17 cellular contexts compared by ENCODE assay signal in genomic region chr2:150517951-150518680, GRCh38. TPM values are rescaled to one million over a fixed set of nuclear protein-coding genes. Genes with fewer than 3 reads are reported as not detected.
DNase-seq lines count a peak whose midpoint lies in the region; ATAC-seq and TF ChIP-seq lines count a peak whose summit lies in the region.
"Had no signal": no experiment of that assay in that cellular context is flagged by ENCODE, and none has a peak within 500 bp of the region (broad histone marks: within the 10 kb centered on the region; RNA-seq: fewer than 3 reads in every experiment).

No MANE protein-coding gene starts in this region.

- 77% methylated on average over 5 of the region's 5 CpGs for WGBS in SK-N-SH (ENCODE audit: low lambda C conversion rate)
- 52% methylated on average over 5 of the region's 5 CpGs for WGBS in prostate gland

- no peaks in the 10 kb centered on the region for H3K36me3 ChIP-seq in SK-N-SH (replicated peaks in 1 of 2; ENCODE audit: control insufficient read depth in 1 of 2, insufficient read depth in 2 of 2, low read length in 1 of 2)
- no peaks in the 10 kb centered on the region for H3K36me3 ChIP-seq in fibroblast of lung (ENCODE audit: control insufficient read depth, insufficient read depth, low read length)
- H3K36me3 ChIP-seq in prostate gland: no peaks in the 10 kb centered on the region
- H3K36me3 ChIP-seq: heart left ventricle had no signal

- DNase-seq in EH (ENCODE audit: low read depth) (peak; percentile 78), SK-N-SH (no peak), fibroblast of lung (ENCODE audit: low read depth in 2 of 2) (peak; percentile 73 to 88), prostate gland (ENCODE audit: low spot score) (no peak), activated gamma-delta T cell treated with Interleukin-2 at 50 U/mL for 16 hours (no peak), NCI-H1105 (lab: John Stamatoyannopoulos, UW) (no peak)
- no peak for DNase-seq in activated T-cell treated with anti-CD3 and anti-CD28 coated beads, Interleukin-2, amount 50 U/mL, for 4 hours
- DNase-seq: activated CD4-positive, alpha-beta T cell treated with anti-CD3 and anti-CD28 coated beads for 48 hours; activated naive CD4-positive, alpha-beta T cell treated with anti-CD3 and anti-CD28 coated beads, Interleukin-2, amount 50 U/mL, for 16 hours; heart left ventricle; islet precursor cell; mesendoderm; NCI-H2029; NCI-H526; stimulated activated CD4-positive, alpha-beta T cell treated with anti-CD3 and anti-CD28 coated beads, Interleukin-2, amount 100 ng/mL, for 24 hours had no signal

- H3K4me1 Mint-ChIP-seq in activated T-cell treated with anti-CD3 and anti-CD28 coated beads, Interleukin-2, amount 50 U/mL, for 4 hours (ENCODE audit: low read depth): no peaks in the 10 kb centered on the region

- TF ChIP-seq EP300 in SK-N-SH (IDR thresholded peaks at IDR 0.05; ENCODE audit: borderline replicate concordance in 1 of 2, low read depth in 1 of 2, low read length in 1 of 2): peak in 1 of 2 experiments; percentile 79; a peak in 1 of 4 replicates

- ATAC-seq in HG03378 (IDR thresholded peaks at IDR 0.05; ENCODE audit: unreplicated experiment): no peak
- ATAC-seq in activated T-cell treated with anti-CD3 and anti-CD28 coated beads, Interleukin-2, amount 50 U/mL, for 4 hours: no peak
- ATAC-seq: HCT116 had no signal

- H3K4me1 ChIP-seq in SK-N-SH (ENCODE audit: control insufficient read depth in 1 of 2, insufficient read depth in 2 of 2, low read depth in 1 of 2, low read length in 1 of 2) (peaks cover 3 to 37% of the 10 kb centered on the region in 2 experiments; a peak in 3 of 4 replicates), fibroblast of lung (ENCODE audit: control insufficient read depth, extremely low read depth, insufficient read depth, low read length) (peaks cover 13% of the 10 kb centered on the region), prostate gland (replicated peaks) (no peaks in the 10 kb centered on the region)

- no peaks in the 10 kb centered on the region for H3K79me2 ChIP-seq in SK-N-SH (ENCODE audit: insufficient read depth)
- H3K79me2 ChIP-seq in fibroblast of lung (ENCODE audit: control insufficient read depth, insufficient read depth, low read length): no peaks in the 10 kb centered on the region

- H3K36me3 Mint-ChIP-seq in activated T-cell treated with anti-CD3 and anti-CD28 coated beads, Interleukin-2, amount 50 U/mL, for 4 hours (ENCODE audit: insufficient read depth): no peaks in the 10 kb centered on the region

- no peak overlapping the region for H3K4me3 ChIP-seq in SK-N-SH (ENCODE audit: low read depth in 2 of 2, low read length in 1 of 2)
- H3K4me3 ChIP-seq in fibroblast of lung (replicated peaks in 1 of 4; ENCODE audit: control extremely low read depth in 1 of 4, insufficient read depth in 1 of 4, low read depth in 3 of 4, low read length in 4 of 4): no peak overlapping the region
- H3K4me3 ChIP-seq in prostate gland: no peak overlapping the region
- H3K4me3 ChIP-seq: heart left ventricle had no signal

- H3K4me2 ChIP-seq in SK-N-SH: peak overlapping the region; percentile 41; the same call in 1 of the 2 replicates
- H3K4me2 ChIP-seq in fibroblast of lung (ENCODE audit: extremely low read depth, insufficient read depth, low read length): no peak overlapping the region

- TF ChIP-seq RAD21 in SK-N-SH (IDR thresholded peaks at IDR 0.05; ENCODE audit: low read length): no peak

- intact Hi-C loops in prostate gland (cut with DNase I): loop anchor here (10.0 kb wide), 1 partner anchor 97 kb away; no protein-coding TSS in a partner anchor

- no peak overlapping the region for H3K4me3 Mint-ChIP-seq in activated T-cell treated with anti-CD3 and anti-CD28 coated beads, Interleukin-2, amount 50 U/mL, for 4 hours

- TF ChIP-seq CTCF in SK-N-SH (IDR thresholded peaks at IDR 0.05) (no peak), fibroblast of lung (conservative IDR thresholded peaks at IDR 0.05 in 1 of 2, IDR thresholded peaks at IDR 0.05 in 1 of 2; ENCODE audit: low read depth in 1 of 2, low read length in 2 of 2) (no peak), prostate gland (IDR thresholded peaks at IDR 0.05) (no peak)

- no peaks in the 10 kb centered on the region for H3K9me2 ChIP-seq in SK-N-SH

- POLR2A ChIA-PET in SK-N-SH (lab: Yijun Ruan, JAX): no interaction called here

- H3K9me3 ChIP-seq in SK-N-SH (no peaks in the 10 kb centered on the region), fibroblast of lung (ENCODE audit: control insufficient read depth, insufficient read depth, low read depth, low read length) (no peaks in the 10 kb centered on the region), prostate gland (no peaks in the 10 kb centered on the region)
- H3K9me3 ChIP-seq: heart left ventricle had no signal

- H2AFZ ChIP-seq in SK-N-SH (ENCODE audit: low read depth) (no peak overlapping the region), fibroblast of lung (ENCODE audit: low read length) (no peak overlapping the region)

- H4K20me1 ChIP-seq in SK-N-SH (ENCODE audit: insufficient read depth): no peaks in the 10 kb centered on the region
- H4K20me1 ChIP-seq in fibroblast of lung (ENCODE audit: control insufficient read depth, extremely low read depth, insufficient read depth, low read length): no peaks in the 10 kb centered on the region

- peak overlapping the region; percentile 42; the same call in 1 of the 2 replicates for H3K9ac ChIP-seq in SK-N-SH
- H3K9ac ChIP-seq in fibroblast of lung (ENCODE audit: insufficient read depth, low read length): no peak overlapping the region

- H3K9me3 Mint-ChIP-seq in activated T-cell treated with anti-CD3 and anti-CD28 coated beads, Interleukin-2, amount 50 U/mL, for 4 hours: no peaks in the 10 kb centered on the region

- H3K27me3 Mint-ChIP-seq in activated T-cell treated with anti-CD3 and anti-CD28 coated beads, Interleukin-2, amount 50 U/mL, for 4 hours (ENCODE audit: low read depth): no peaks in the 10 kb centered on the region

- peaks cover 28% of the 10 kb centered on the region for H3F3A ChIP-seq in SK-N-SH (replicated peaks; ENCODE audit: insufficient read depth)

- peak overlapping the region; percentile 77 to 91; a peak in 3 of 4 replicates for H3K27ac ChIP-seq in SK-N-SH (ENCODE audit: low read depth in 2 of 2, low read length in 1 of 2)
- peak overlapping the region; percentile 50 for H3K27ac ChIP-seq in fibroblast of lung (ENCODE audit: insufficient read depth, low read length)
- peak overlapping the region; percentile 0 to 4 for H3K27ac ChIP-seq in prostate gland
- H3K27ac ChIP-seq: heart left ventricle had no signal

- no peaks in the 10 kb centered on the region for H3K27me3 ChIP-seq in SK-N-SH (ENCODE audit: insufficient read depth)
- H3K27me3 ChIP-seq in fibroblast of lung (ENCODE audit: control insufficient read depth, insufficient read depth, low read length): no peaks in the 10 kb centered on the region
- no peaks in the 10 kb centered on the region for H3K27me3 ChIP-seq in prostate gland (replicated peaks; ENCODE audit: insufficient read depth)
- H3K27me3 ChIP-seq: heart left ventricle had no signal

- CTCF ChIA-PET in SK-N-SH (lab: Yijun Ruan, JAX): interaction anchor here (1.1 kb wide), 1 partner anchor 721 kb away, joined by 3 read pairs; no protein-coding TSS in a partner anchor

- TF ChIP-seq POLR2A in prostate gland (IDR thresholded peaks at IDR 0.05): no peak

TF ChIP-seq in SK-N-SH, 30 proteins besides CTCF, POLR2A, EP300 and RAD21 (continues in another document):
- TF ChIP-seq IRF3 (IDR thresholded peaks at IDR 0.05; ENCODE audit: low read depth, low read length) (no peak), MXI1 (IDR thresholded peaks at IDR 0.05; ENCODE audit: low read depth, low read length) (no peak), ELF1 (IDR thresholded peaks at IDR 0.05) (no peak), FOSL2 (IDR thresholded peaks at IDR 0.05; ENCODE audit: borderline replicate concordance, low read depth) (peak; percentile 28; the same call in 1 of the 2 replicates), USF1 (IDR thresholded peaks at IDR 0.05; ENCODE audit: borderline replicate concordance, low read depth) (no peak), RFX5 (IDR thresholded peaks at IDR 0.05; ENCODE audit: low read length) (no peak), RCOR1 (IDR thresholded peaks at IDR 0.05; ENCODE audit: low read length) (no peak), FOXJ3 (CRISPR knock-in tag; IDR thresholded peaks at IDR 0.05) (no peak), GABPA (IDR thresholded peaks at IDR 0.05; ENCODE audit: low read depth) (no peak), RXRA (IDR thresholded peaks at IDR 0.05; ENCODE audit: borderline replicate concordance, low read depth) (no peak)

RNA-seq across cellular contexts. Expression of gene RND3, which starts 30.6 kb away (rescaled TPM):
- polyA plus RNA-seq in SK-N-SH (2012; rRNA removed) (49.7 and 56.7 TPM in 2 replicates), fibroblast of lung (363 and 403 TPM in 2 replicates)
- polyA plus RNA-seq in SK-N-SH (2012; cell fraction: cytosol; rRNA removed): 39.1 and 50.9 TPM in 2 replicates
- polyA plus RNA-seq in SK-N-SH (2012; cell fraction: nucleus; rRNA removed): 55.8 and 82.5 TPM in 2 replicates
- total RNA-seq in fibroblast of lung (559 and 1,405 TPM in 2 replicates), prostate gland (10 to 100 TPM; 26.2 to 54.7 TPM)
- polyA plus RNA-seq in fibroblast of lung (2012): 306 and 351 TPM in 2 replicates
- polyA minus RNA-seq in fibroblast of lung (ENCODE audit: low replicate concordance): 170 and 247 TPM in 2 replicates
- under 1 TPM in 2 of 3 donors, not detected in 1; 0.16 to 0.58 TPM for total RNA-seq in activated T-cell treated with anti-CD3 and anti-CD28 coated beads, Interleukin-2, amount 50 U/mL, for 4 hours

Comparison
In these comparisons a context has a peak if more than half of its experiments do, and no peak if none do; other contexts are left out.
1. DNase-seq: peak in EH (single experiment) and fibroblast of lung (2 of 2); none in SK-N-SH (single experiment), prostate gland (single experiment), activated gamma-delta T cell treated with Interleukin-2 at 50 U/mL for 16 hours (single experiment), NCI-H1105 (single experiment) and activated T-cell treated with anti-CD3 and anti-CD28 coated beads, Interleukin-2, amount 50 U/mL, for 4 hours (single experiment).
2. H3K27ac ChIP-seq: peak in every context shown above with its lines; median percentile 84 in SK-N-SH; 50 in fibroblast of lung; 2 in prostate gland.
3. RNA of gene RND3, which starts 30.6 kb away (total RNA-seq): 559 to 1,405 TPM in fibroblast of lung; 26.2 to 54.7 TPM in prostate gland and 0.16 to 0.58 TPM in activated T-cell treated with anti-CD3 and anti-CD28 coated beads, Interleukin-2, amount 50 U/mL, for 4 hours; every median in the first group is over 10 times any median in the second.